ENCODE assay signal across 8 cellular contexts in the genomic region with DNA sequence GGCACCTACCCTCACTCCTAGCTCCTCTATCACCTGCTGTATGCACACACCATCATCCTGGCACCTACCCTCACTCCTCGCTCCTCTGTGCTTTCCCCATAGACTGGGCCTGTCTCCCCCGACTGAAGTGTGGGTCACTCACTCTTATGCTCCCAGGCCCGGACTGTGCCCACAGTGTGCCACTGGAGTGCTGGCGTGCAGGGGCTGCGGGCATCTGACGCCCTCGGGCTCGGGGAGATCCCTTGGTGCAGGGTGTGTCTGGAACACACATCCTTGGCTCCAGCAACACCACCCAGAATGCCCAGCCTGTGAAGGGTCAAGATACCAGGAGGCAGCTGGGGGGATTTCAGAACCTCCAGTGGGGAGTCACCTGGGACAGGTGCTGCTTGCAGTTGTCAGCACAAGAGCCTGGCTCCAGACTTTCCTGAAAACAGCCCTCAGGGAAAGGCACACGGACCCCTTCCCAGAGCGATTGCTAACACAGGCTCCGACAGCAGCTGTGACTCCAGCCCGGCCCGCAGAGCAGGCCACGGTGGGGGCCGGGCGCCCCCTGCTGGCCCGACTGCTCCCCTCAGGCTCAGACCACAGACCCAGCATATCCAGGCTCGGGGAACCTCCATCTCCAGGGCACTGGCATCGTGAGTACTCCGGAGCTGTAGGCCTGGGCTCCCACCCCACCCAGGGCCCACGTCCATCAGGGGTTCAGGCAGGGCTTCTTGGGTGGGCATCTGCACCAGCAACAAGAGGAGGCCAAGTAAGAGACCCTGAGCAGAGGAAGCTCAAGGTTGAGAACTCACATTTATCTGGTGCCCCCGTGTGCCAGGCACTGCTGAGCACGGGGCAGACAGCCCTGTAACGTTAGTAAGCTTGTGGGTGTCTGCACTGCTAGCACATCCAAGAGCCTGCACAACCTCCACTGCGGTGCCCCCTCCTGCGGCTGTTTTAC. TPM values are rescaled to one million over a fixed set of nuclear protein-coding genes. Genes with fewer than 3 reads are reported as not detected.
A peak's percentile ranks its signal among the peaks of the same experiment; 100 is the strongest.
DNase-seq lines count a peak whose midpoint lies in the region; ATAC-seq and TF ChIP-seq lines count a peak whose summit lies in the region.

No MANE protein-coding gene starts in this region.

- H4K20me1 ChIP-seq in OCI-LY1 (ENCODE audit: insufficient read depth, low read length) (no peaks in the 10 kb centered on the region), fibroblast of lung (ENCODE audit: control insufficient read depth, extremely low read depth, insufficient read depth, low read length) (no peaks in the 10 kb centered on the region), neural progenitor cell (ENCODE audit: low read depth) (peaks cover 3% of the 10 kb centered on the region)

- H3K4me1 ChIP-seq in OCI-LY1 (ENCODE audit: insufficient read depth, low read length, severe bottlenecking) (no peaks in the 10 kb centered on the region), fibroblast of lung (ENCODE audit: control insufficient read depth, extremely low read depth, insufficient read depth, low read length) (peaks cover 14% of the 10 kb centered on the region), neural progenitor cell (no peaks in the 10 kb centered on the region)

- TF ChIP-seq CTCF in OCI-LY1 (IDR thresholded peaks at IDR 0.05; ENCODE audit: low read length) (peak; percentile 79), fibroblast of lung (conservative IDR thresholded peaks at IDR 0.05 in 1 of 2, IDR thresholded peaks at IDR 0.05 in 1 of 2; ENCODE audit: low read depth in 1 of 2, low read length in 2 of 2) (peak; percentile 90 to 94), neural progenitor cell (IDR thresholded peaks at IDR 0.05) (peak; percentile 93)

- no peaks in the 10 kb centered on the region for H3K9me3 Mint-ChIP-seq in activated T-cell treated with anti-CD3 and anti-CD28 coated beads, Interleukin-2, amount 50 U/mL, for 4 hours
- no peaks in the 10 kb centered on the region for H3K9me3 Mint-ChIP-seq in neural progenitor cell

- H3F3A ChIP-seq in OCI-LY1 (ENCODE audit: insufficient read depth, low read length) (no peaks in the 10 kb centered on the region), neural progenitor cell (ENCODE audit: low read depth) (no peaks in the 10 kb centered on the region)

- H3K9me3 ChIP-seq in OCI-LY1 (ENCODE audit: low read length): no peaks in the 10 kb centered on the region
- no peaks in the 10 kb centered on the region for H3K9me3 ChIP-seq in fibroblast of lung (ENCODE audit: control insufficient read depth, insufficient read depth, low read depth, low read length)
- no peaks in the 10 kb centered on the region for H3K9me3 ChIP-seq in neural progenitor cell (ENCODE audit: low read depth)

- H3K27me3 Mint-ChIP-seq in activated T-cell treated with anti-CD3 and anti-CD28 coated beads, Interleukin-2, amount 50 U/mL, for 4 hours (ENCODE audit: low read depth): no peaks in the 10 kb centered on the region
- H3K27me3 Mint-ChIP-seq in neural progenitor cell (ENCODE audit: insufficient read depth, low read depth): peaks cover 8% of the 10 kb centered on the region

- H3K36me3 ChIP-seq in OCI-LY1 (ENCODE audit: insufficient read depth, low read length): no peaks in the 10 kb centered on the region; the same call in 1 of the 2 replicates
- H3K36me3 ChIP-seq in fibroblast of lung (ENCODE audit: control insufficient read depth, insufficient read depth, low read length): peaks cover 33% of the 10 kb centered on the region
- no peaks in the 10 kb centered on the region for H3K36me3 ChIP-seq in neural progenitor cell

- H3K4me3 Mint-ChIP-seq in activated T-cell treated with anti-CD3 and anti-CD28 coated beads, Interleukin-2, amount 50 U/mL, for 4 hours: no peak overlapping the region
- no peak overlapping the region for H3K4me3 Mint-ChIP-seq in neural progenitor cell

- H3K4me2 ChIP-seq in OCI-LY1 (ENCODE audit: low read length): no peak overlapping the region
- H3K4me2 ChIP-seq in fibroblast of lung (ENCODE audit: extremely low read depth, insufficient read depth, low read length): no peak overlapping the region
- no peak overlapping the region for H3K4me2 ChIP-seq in neural progenitor cell

- H3K9me2 ChIP-seq in OCI-LY1 (ENCODE audit: low read depth, low read length): no peaks in the 10 kb centered on the region

- no peak overlapping the region for H3K27ac Mint-ChIP-seq in neural progenitor cell

- peaks cover 18% of the 10 kb centered on the region for H3K36me3 Mint-ChIP-seq in activated T-cell treated with anti-CD3 and anti-CD28 coated beads, Interleukin-2, amount 50 U/mL, for 4 hours (ENCODE audit: insufficient read depth)
- H3K36me3 Mint-ChIP-seq in neural progenitor cell: peaks cover 16% of the 10 kb centered on the region

- ATAC-seq in GM19455 (IDR thresholded peaks at IDR 0.05; ENCODE audit: unreplicated experiment) (peak; percentile 94), HG03520 (IDR thresholded peaks at IDR 0.05; ENCODE audit: unreplicated experiment) (peak; percentile 97)
- peak; percentile 98 to 99 for ATAC-seq in activated T-cell treated with anti-CD3 and anti-CD28 coated beads, Interleukin-2, amount 50 U/mL, for 4 hours

- no peak overlapping the region for H3K9ac ChIP-seq in OCI-LY1 (ENCODE audit: low read length)
- H3K9ac ChIP-seq in fibroblast of lung (ENCODE audit: insufficient read depth, low read length): peak overlapping the region; percentile 16
- H3K9ac ChIP-seq in neural progenitor cell: no peak overlapping the region

- H2AFZ ChIP-seq in OCI-LY1 (ENCODE audit: low read length): no peak overlapping the region
- H2AFZ ChIP-seq in fibroblast of lung (ENCODE audit: low read length): no peak overlapping the region
- no peak overlapping the region for H2AFZ ChIP-seq in neural progenitor cell (replicated peaks)

- H3K4me3 ChIP-seq in OCI-LY1 (ENCODE audit: low read depth, low read length, poor library complexity, severe bottlenecking) (no peak overlapping the region), fibroblast of lung (replicated peaks in 1 of 4; ENCODE audit: control extremely low read depth in 1 of 4, insufficient read depth in 1 of 4, low read depth in 3 of 4, low read length in 4 of 4) (no peak overlapping the region), neural progenitor cell (no peak overlapping the region)

- H3K27me3 ChIP-seq in OCI-LY1 (ENCODE audit: insufficient read depth, low read length) (no peaks in the 10 kb centered on the region), fibroblast of lung (ENCODE audit: control insufficient read depth, insufficient read depth, low read length) (no peaks in the 10 kb centered on the region), neural progenitor cell (no peaks in the 10 kb centered on the region)

- DNase-seq in D341Med (ENCODE audit: low spot score) (peak; percentile 92), fibroblast of lung (ENCODE audit: low read depth in 2 of 2) (peak; percentile 53 to 61), neural progenitor cell (ENCODE audit: low spot score) (peak; percentile 85), superior temporal gyrus (ENCODE audit: extremely low spot score) (peak; percentile 80)
- peak; percentile 67 for DNase-seq in activated T-cell treated with anti-CD3 and anti-CD28 coated beads, Interleukin-2, amount 50 U/mL, for 4 hours

- H3K27ac ChIP-seq in OCI-LY1 (ENCODE audit: low read depth, low read length, poor library complexity, severe bottlenecking) (no peak overlapping the region), fibroblast of lung (ENCODE audit: insufficient read depth, low read length) (peak overlapping the region; percentile 47), neural progenitor cell (no peak overlapping the region)

- peaks cover 2% of the 10 kb centered on the region for H3K4me1 Mint-ChIP-seq in activated T-cell treated with anti-CD3 and anti-CD28 coated beads, Interleukin-2, amount 50 U/mL, for 4 hours (ENCODE audit: low read depth)
- H3K4me1 Mint-ChIP-seq in neural progenitor cell: peaks cover 33% of the 10 kb centered on the region

- H3K79me2 ChIP-seq in OCI-LY1 (ENCODE audit: insufficient read depth, low read length) (no peaks in the 10 kb centered on the region), fibroblast of lung (ENCODE audit: control insufficient read depth, insufficient read depth, low read length) (peaks cover 2% of the 10 kb centered on the region), neural progenitor cell (ENCODE audit: low read depth) (no peaks in the 10 kb centered on the region)

RNA-seq across cellular contexts. Expression of a gene that starts 8.6 kb away (rescaled TPM):
- 1 to 10 TPM; 6.0 to 6.7 (median 6.3) TPM for total RNA-seq in activated T-cell treated with anti-CD3 and anti-CD28 coated beads, Interleukin-2, amount 50 U/mL, for 4 hours
- total RNA-seq in fibroblast of lung (32.4 and 38.1 TPM in 2 replicates), neural progenitor cell (ENCODE audit: low replicate concordance) (10.0 and 19.5 TPM in 2 replicates)
- polyA plus RNA-seq in fibroblast of lung: 17.8 and 21.6 TPM in 2 replicates
- polyA plus RNA-seq in fibroblast of lung (2012): 23.7 and 27.9 TPM in 2 replicates
- polyA minus RNA-seq in fibroblast of lung (ENCODE audit: low replicate concordance): 29.4 and 34.9 TPM in 2 replicates

RNA-seq across cellular contexts. Expression of a gene that starts 24.6 kb away (rescaled TPM):
- total RNA-seq in activated T-cell treated with anti-CD3 and anti-CD28 coated beads, Interleukin-2, amount 50 U/mL, for 4 hours: under 1 TPM in 2 of 3 donors, not detected in 1; 0.03 to 0.05 TPM
- total RNA-seq in fibroblast of lung (under 0.01 and 0.33 TPM in 2 replicates), neural progenitor cell (ENCODE audit: low replicate concordance) (not detected in 2 replicates)
- polyA plus RNA-seq in fibroblast of lung: 0.02 TPM in 1 of 2 replicates, not detected in the other
- polyA plus RNA-seq in fibroblast of lung (2012): 0.02 and 0.05 TPM in 2 replicates
- polyA minus RNA-seq in fibroblast of lung (ENCODE audit: low replicate concordance): 0.04 TPM in 2 replicates
